ENCODE assay signal across 17 cellular contexts in the genomic region with DNA sequence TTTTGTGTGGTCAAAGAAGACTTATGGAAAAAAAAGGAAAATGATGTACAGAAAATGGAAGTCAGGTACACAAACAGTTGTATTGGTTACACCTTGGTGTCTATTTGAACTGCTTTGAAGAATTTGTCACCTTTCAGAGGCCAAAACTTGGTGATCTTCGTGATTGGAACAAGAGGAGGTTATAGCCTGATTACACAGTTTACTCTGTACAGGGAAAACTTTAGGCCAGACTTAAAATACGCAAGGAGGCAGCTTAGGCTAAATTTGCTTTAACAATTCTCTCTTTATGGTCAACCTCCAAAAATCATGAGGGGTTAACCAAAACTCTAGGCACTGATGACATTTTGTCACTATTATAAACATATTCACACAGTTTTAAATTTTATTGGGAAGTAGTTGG.
"Had no signal": no experiment of that assay in that cellular context is flagged by ENCODE, and none has a peak within 500 bp of the region (broad histone marks: within the 10 kb centered on the region; RNA-seq: fewer than 3 reads in every experiment).

No MANE protein-coding gene starts in this region.

- H3K9me2 ChIP-seq: SK-N-SH had no signal

- H3K27ac Mint-ChIP-seq: IgD-negative memory B cell had no signal

- H3K27me3 Mint-ChIP-seq: IgD-negative memory B cell had no signal

- FAIRE-seq: K562 had no signal

- H3K4me3 Mint-ChIP-seq: IgD-negative memory B cell had no signal

- H3K9me3 ChIP-seq: MG63, SK-N-SH had no signal

- DNase-seq: MG63, NCI-H1092, NCI-H1436, NCI-H187 treated with DMSO at 0.1 percent for 48 hours, NCI-H2029 treated with DMSO at 0.1 percent for 48 hours, NCI-H2171 treated with DMSO at 0.1 percent for 48 hours, NCI-H345, NCI-H446 treated with DMSO at 0.1 percent for 48 hours, NCI-H510A treated with DMSO at 0.1 percent for 48 hours, NCI-H526, SHP77, SK-N-SH, SW 1271 had no signal

- H3K36me3 ChIP-seq: MG63 had no signal

- H3K27me3 ChIP-seq: MG63 had no signal

- H3K27ac ChIP-seq: KMS-11, RWPE1 had no signal

- H3K4me3 ChIP-seq: K562, MG63 had no signal

- H3K4me2 ChIP-seq: KMS-11, SK-N-SH had no signal

- ATAC-seq: K562 had no signal

- H3K9ac ChIP-seq: KMS-11, SK-N-SH had no signal
